Comparison of ENCODE assay signal across 1 cellular context in the genomic region with DNA sequence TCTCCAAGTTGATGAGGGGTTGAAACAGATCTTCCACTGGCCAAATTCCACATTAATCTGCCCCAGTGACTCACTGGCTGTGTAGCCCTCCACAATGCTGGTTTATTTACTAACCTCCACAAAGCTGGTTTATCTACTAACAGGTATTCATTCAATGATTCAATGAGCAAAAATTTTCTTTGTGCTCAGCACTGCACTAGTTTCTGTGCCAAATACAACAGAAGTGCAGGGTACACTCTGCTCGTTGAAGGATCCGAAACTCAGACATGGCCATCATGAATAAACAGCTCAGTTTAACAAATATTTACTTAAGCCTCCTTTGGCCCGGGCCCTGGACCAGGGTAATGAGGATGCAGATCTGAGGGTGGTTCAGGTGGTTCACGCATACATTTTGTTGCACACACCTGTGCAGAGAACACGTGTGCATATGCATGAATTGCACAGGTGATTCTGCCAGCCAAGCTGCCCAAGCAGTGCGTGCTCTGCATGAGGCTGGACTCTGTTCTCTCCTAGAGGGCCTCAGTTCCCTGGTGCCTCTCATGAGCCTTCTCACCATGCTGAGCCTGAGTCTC.
TF ChIP-seq lines count a peak whose summit lies in the region.

No MANE protein-coding gene starts in this region.

TF ChIP-seq in HCT116, 20 proteins besides CTCF, POLR2A, EP300 and RAD21 (continued from another document):
- no peak for TF ChIP-seq REST (IDR thresholded peaks at IDR 0.05; ENCODE audit: low read depth)
- TF ChIP-seq CEBPB (IDR thresholded peaks at IDR 0.05; ENCODE audit: low read depth), result no peak
- no peak for TF ChIP-seq POLR2AphosphoS5 (IDR thresholded peaks at IDR 0.05; ENCODE audit: low read depth, low read length)
- TF ChIP-seq ATF3 (IDR thresholded peaks at IDR 0.05), result no peak
- TF ChIP-seq YY1 (IDR thresholded peaks at IDR 0.05; ENCODE audit: extremely low read depth, insufficient replicate concordance, low read depth, low read length), result no peak
- no peak for TF ChIP-seq CBX3 (IDR thresholded peaks at IDR 0.05; ENCODE audit: low read depth)
- TF ChIP-seq, protein P1, sequence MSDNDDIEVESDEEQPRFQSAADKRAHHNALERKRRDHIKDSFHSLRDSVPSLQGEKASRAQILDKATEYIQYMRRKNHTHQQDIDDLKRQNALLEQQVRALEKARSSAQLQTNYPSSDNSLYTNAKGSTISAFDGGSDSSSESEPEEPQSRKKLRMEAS (IDR thresholded peaks at IDR 0.05), result no peak
TF ChIP-seq in HCT116: peak in this region for 0.
